ENCODE assay signal across 13 cellular contexts in the genomic region with DNA sequence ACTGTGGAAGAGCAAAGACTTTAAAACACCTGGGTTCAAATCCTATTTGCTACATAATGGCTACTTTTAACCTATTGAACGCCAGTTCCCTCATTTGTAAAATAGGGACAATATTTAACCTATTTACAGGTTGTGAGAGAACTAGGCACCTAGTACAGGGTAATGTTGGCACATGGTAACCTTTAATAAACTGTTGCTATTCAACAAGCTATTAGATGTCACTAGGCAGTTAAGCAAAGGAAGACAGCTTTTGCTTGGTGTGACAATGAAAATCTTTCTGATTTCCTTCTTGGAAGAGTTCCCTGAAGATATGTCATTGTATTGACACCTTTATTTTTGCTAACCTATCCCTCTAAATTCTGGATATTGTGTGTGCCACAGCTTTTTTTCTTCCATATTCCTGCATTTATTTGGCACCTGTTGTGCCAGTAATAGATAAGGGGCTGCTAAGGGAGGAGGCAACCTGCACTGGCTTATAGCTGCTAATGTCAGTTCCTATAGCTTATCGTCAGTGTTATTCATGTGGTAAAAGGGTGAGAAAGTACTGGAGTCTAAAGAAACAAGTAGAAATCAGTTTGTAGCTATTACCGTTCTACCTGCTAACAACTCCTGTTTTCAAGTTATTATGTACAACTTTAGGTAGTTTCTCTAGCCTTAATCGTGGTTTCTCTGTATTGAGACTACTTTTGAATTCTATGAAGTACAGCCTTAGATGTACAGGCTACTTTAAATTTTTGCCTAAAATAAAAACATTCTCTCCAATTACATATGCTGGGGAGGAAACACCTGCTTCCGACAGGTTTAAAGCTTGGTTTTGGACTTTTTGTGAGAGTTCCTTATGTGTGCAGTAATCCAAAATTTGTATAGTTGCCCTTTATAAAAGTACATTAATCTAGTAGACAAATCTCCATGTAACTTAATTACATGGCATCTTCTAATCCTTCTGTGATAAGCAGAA. TPM values are rescaled to one million over a fixed set of nuclear protein-coding genes. Genes with fewer than 3 reads are reported as not detected.
A peak's percentile ranks its signal among the peaks of the same experiment; 100 is the strongest.
DNase-seq lines count a peak whose midpoint lies in the region; ATAC-seq and TF ChIP-seq lines count a peak whose summit lies in the region.
"Had no signal": no experiment of that assay in that cellular context is flagged by ENCODE, and none has a peak within 500 bp of the region (broad histone marks: within the 10 kb centered on the region; RNA-seq: fewer than 3 reads in every experiment).

No MANE protein-coding gene starts in this region.

- no peak overlapping the region for H3K4me3 Mint-ChIP-seq in H9
- H3K4me3 Mint-ChIP-seq in activated CD4-positive, alpha-beta memory T cell treated with anti-CD3 and anti-CD28 coated beads, Interleukin-2, amount 10 ng/mL, durations not matched to agents 7 days and 5 days: no peak overlapping the region

- H3K4ac ChIP-seq in H9 (ENCODE audit: low read depth, low read length): no peak overlapping the region

- ATAC-seq in left lung (no peak), HG03521 (IDR thresholded peaks at IDR 0.05; ENCODE audit: unreplicated experiment) (no peak), GM21717 (IDR thresholded peaks at IDR 0.05; ENCODE audit: unreplicated experiment) (no peak)

- H3K27me3 Mint-ChIP-seq in H9 (ENCODE audit: low read depth): no peaks in the 10 kb centered on the region
- no peaks in the 10 kb centered on the region for H3K27me3 Mint-ChIP-seq in activated CD4-positive, alpha-beta memory T cell treated with anti-CD3 and anti-CD28 coated beads, Interleukin-2, amount 10 ng/mL, durations not matched to agents 7 days and 5 days

- peak overlapping the region; percentile 45 for H3K9ac ChIP-seq in BLaER1
- H3K9ac ChIP-seq in H9 (ENCODE audit: extremely low read depth, insufficient read length, low read length): no peak overlapping the region

- no peak overlapping the region for H2BK20ac ChIP-seq in H9 (ENCODE audit: low read depth, low read length, poor library complexity, severe bottlenecking)

- peak overlapping the region in 2 of 3 experiments; percentile 21 to 65; a peak in 2 of 7 replicates for H3K27ac Mint-ChIP-seq in H9
- H3K27ac Mint-ChIP-seq in activated CD4-positive, alpha-beta memory T cell treated with anti-CD3 and anti-CD28 coated beads, Interleukin-2, amount 10 ng/mL, durations not matched to agents 7 days and 5 days: peak overlapping the region; percentile 40

- no peak overlapping the region for H2BK5ac ChIP-seq in H9 (ENCODE audit: insufficient read length, low read length)

- peaks cover 6% of the 10 kb centered on the region for H3K79me1 ChIP-seq in H9 (ENCODE audit: insufficient read depth, low read depth, low read length, poor library complexity, severe bottlenecking)

- H2BK15ac ChIP-seq in H9 (ENCODE audit: low read depth, low read length): no peak overlapping the region

- no peaks in the 10 kb centered on the region for H3K23me2 ChIP-seq in H9 (ENCODE audit: insufficient read length, low read depth, low read length, poor library complexity, severe bottlenecking)

- H3K27me3 ChIP-seq in BLaER1 (no peaks in the 10 kb centered on the region), H9 (ENCODE audit: insufficient read depth, low read length) (no peaks in the 10 kb centered on the region), left lung (no peaks in the 10 kb centered on the region)

- no peak overlapping the region for H3K14ac ChIP-seq in H9 (ENCODE audit: insufficient read depth, low read length)

- peaks cover 45 to 48% of the 10 kb centered on the region in 2 experiments for H3K4me1 Mint-ChIP-seq in H9
- peaks cover 67% of the 10 kb centered on the region for H3K4me1 Mint-ChIP-seq in activated CD4-positive, alpha-beta memory T cell treated with anti-CD3 and anti-CD28 coated beads, Interleukin-2, amount 10 ng/mL, durations not matched to agents 7 days and 5 days

- H3K23ac ChIP-seq in H9 (ENCODE audit: insufficient read length, low read depth, low read length): no peak overlapping the region

- no peak overlapping the region for H4K5ac ChIP-seq in H9 (ENCODE audit: insufficient read length, low read depth, low read length)

- H3K18ac ChIP-seq in H9 (ENCODE audit: insufficient read length, low read depth, low read length): no peak overlapping the region

- H4K20me1 ChIP-seq in BLaER1 (peaks cover 100% of the 10 kb centered on the region), H9 (ENCODE audit: control insufficient read depth, insufficient read depth, insufficient read length) (no peaks in the 10 kb centered on the region)

- H3K27ac ChIP-seq in BLaER1: peak overlapping the region; percentile 64
- no peak overlapping the region for H3K27ac ChIP-seq in H9 (ENCODE audit: insufficient read length, low read depth, low read length)
- H3K27ac ChIP-seq in left lung: peak overlapping the region; percentile 0 to 21
- H3K27ac ChIP-seq: psoas muscle had no signal

- peak overlapping the region; percentile 15 for H3K4me3 ChIP-seq in BLaER1
- H3K4me3 ChIP-seq in left lung: no peak overlapping the region
- H3K4me3 ChIP-seq: psoas muscle had no signal

- H3K9me3 ChIP-seq in BLaER1 (no peaks in the 10 kb centered on the region), H9 (ENCODE audit: control insufficient read depth, low read depth, low read length) (no peaks in the 10 kb centered on the region), left lung (no peaks in the 10 kb centered on the region)
- H3K9me3 ChIP-seq: psoas muscle had no signal

- POLR2A ChIA-PET in activated CD4-positive, alpha-beta memory T cell treated with anti-CD3 and anti-CD28 coated beads, Interleukin-2, amount 10 ng/mL, durations not matched to agents 7 days and 5 days (lab: Charles Lee): interaction anchor here (0.8 to 2.9 kb wide), 16 partner anchors 8 to 248 kb away, joined by 3 to 17 read pairs (median 4); a partner anchor contains a TSS

- H3K36me3 ChIP-seq in BLaER1 (peaks cover 48% of the 10 kb centered on the region), left lung (peaks cover 0 to 38% of the 10 kb centered on the region in 2 donors)

- peaks cover 13 to 38% (median 35%) of the 10 kb centered on the region in 3 experiments; a peak in 5 of 7 replicates for H3K36me3 Mint-ChIP-seq in H9 (ENCODE audit: insufficient read depth in 1 of 3, low read depth in 3 of 3)
- H3K36me3 Mint-ChIP-seq in activated CD4-positive, alpha-beta memory T cell treated with anti-CD3 and anti-CD28 coated beads, Interleukin-2, amount 10 ng/mL, durations not matched to agents 7 days and 5 days (ENCODE audit: low read depth): peaks cover 37% of the 10 kb centered on the region

- H2AFZ ChIP-seq in H9 (ENCODE audit: low read length): no peak overlapping the region

- no peak overlapping the region for H4K91ac ChIP-seq in H9 (ENCODE audit: insufficient read length, low read depth, low read length)

- H4K8ac ChIP-seq in H9 (replicated peaks; ENCODE audit: insufficient read length, low read depth, low read length): no peak overlapping the region

- WGBS in H9 (ENCODE audit: extremely low coverage, insufficient read length, low lambda C conversion rate): no CpG with 5 or more reads among the region's 5 CpGs

- no peak overlapping the region for H2BK12ac ChIP-seq in H9 (ENCODE audit: insufficient read length, low read depth, low read length)

- no peak overlapping the region for H3T11ph ChIP-seq in H9 (ENCODE audit: low read length)

- H2AK5ac ChIP-seq in H9 (ENCODE audit: insufficient read length, low read length): no peak overlapping the region

- DNase-seq in H9 (no peak), left lung (no peak), nucleus accumbens (lab: John Stamatoyannopoulos, UW) (no peak), cerebellum (ENCODE audit: low spot score) (no peak)
- no peak for DNase-seq in activated CD4-positive, alpha-beta memory T cell treated with anti-CD3 and anti-CD28 coated beads, Interleukin-2, amount 10 ng/mL, durations not matched to agents 7 days and 5 days
- DNase-seq: activated CD4-positive, alpha-beta T cell treated with anti-CD3 and anti-CD28 coated beads, Interleukin-2, amount 50 U/mL, for 1 hour; COR-L47; Kasumi-1; OCI-M1; psoas muscle had no signal

- no peaks in the 10 kb centered on the region for H3K9me3 Mint-ChIP-seq in H9
- H3K9me3 Mint-ChIP-seq in activated CD4-positive, alpha-beta memory T cell treated with anti-CD3 and anti-CD28 coated beads, Interleukin-2, amount 10 ng/mL, durations not matched to agents 7 days and 5 days: no peaks in the 10 kb centered on the region

- intact Hi-C loops in left lung (cut with DNase I): no loop called here

- H3K4me1 ChIP-seq in BLaER1: peaks cover 65% of the 10 kb centered on the region
- no peaks in the 10 kb centered on the region; the same call in 1 of the 2 replicates for H3K4me1 ChIP-seq in H9 (ENCODE audit: insufficient read depth, low read length)
- peaks cover 12 to 62% of the 10 kb centered on the region in 2 donors for H3K4me1 ChIP-seq in left lung

- H3K79me2 ChIP-seq in H9 (ENCODE audit: insufficient read depth, low read length): peaks cover 45% of the 10 kb centered on the region; the same call in 1 of the 2 replicates

- CTCF ChIA-PET in activated CD4-positive, alpha-beta memory T cell treated with anti-CD3 and anti-CD28 coated beads, Interleukin-2, amount 10 ng/mL, durations not matched to agents 7 days and 5 days (lab: Charles Lee): interaction anchor here (0.5 to 2.0 kb wide), 5 partner anchors 27 to 259 kb away, joined by 3 to 5 read pairs (median 5); no protein-coding TSS in a partner anchor

- H3K4me2 ChIP-seq in BLaER1: peak overlapping the region; percentile 83
- no peak overlapping the region for H3K4me2 ChIP-seq in H9 (ENCODE audit: insufficient read depth, insufficient read length, low read length)

- TF ChIP-seq CTCF in H9 (conservative IDR thresholded peaks at IDR 0.05) (no peak), left lung (IDR thresholded peaks at IDR 0.05) (no peak)

- H3K56ac ChIP-seq in H9 (ENCODE audit: insufficient read length, low read depth, low read length): no peak overlapping the region

- no peak overlapping the region for H2BK120ac ChIP-seq in H9 (ENCODE audit: low read depth, low read length, poor library complexity, severe bottlenecking)

RNA-seq across cellular contexts. Expression of a gene that starts 24.3 kb away (rescaled TPM):
- total RNA-seq in H9 (2021) (147 and 154 TPM in 2 replicates), left lung (100 to 1,000 TPM; 145 to 272 TPM), cerebellum (129 TPM)
- total RNA-seq in activated CD4-positive, alpha-beta memory T cell treated with anti-CD3 and anti-CD28 coated beads, Interleukin-2, amount 10 ng/mL, durations not matched to agents 7 days and 5 days: 100 to 1,000 TPM; 153 to 158 TPM

RNA-seq across cellular contexts. Expression of a gene that starts 42.6 kb away (rescaled TPM):
- total RNA-seq in H9 (2021) (6.8 and 7.1 TPM in 2 replicates), left lung (1 to 10 TPM; 5.4 TPM), cerebellum (6.9 TPM)
- total RNA-seq in activated CD4-positive, alpha-beta memory T cell treated with anti-CD3 and anti-CD28 coated beads, Interleukin-2, amount 10 ng/mL, durations not matched to agents 7 days and 5 days: 1 to 10 TPM; 5.5 to 6.0 TPM
